37 cellular contexts compared by ENCODE assay signal in genomic region chr9:80208662-80209061, GRCh38.
"Had no signal": no experiment of that assay in that cellular context is flagged by ENCODE, and none has a peak within 500 bp of the region (broad histone marks: within the 10 kb centered on the region; RNA-seq: fewer than 3 reads in every experiment).

No MANE protein-coding gene starts in this region.

- H3K36me3 ChIP-seq: adrenal gland, brain microvascular endothelial cell, breast epithelium had no signal

- H3K4me1 Mint-ChIP-seq: activated B cell treated with CpG ODN at 0.5 μM for 24 hours; activated CD4-positive, alpha-beta T cell treated with anti-CD3 and anti-CD28 coated beads, Interleukin-2, amount 10 ng/mL, durations not matched to agents 24 days and 14 days; activated naive CD8-positive, alpha-beta T cell treated with anti-CD3 and anti-CD28 coated beads for 36 hours; activated T-helper 17 cell treated with anti-CD3 and anti-CD28 coated beads, Interleukin-2, amount 50 U/mL, for 72 hours had no signal

- FAIRE-seq: astrocyte, TTC549 had no signal

- ATAC-seq: activated CD8-positive, alpha-beta T cell treated with anti-CD3 and anti-CD28 coated beads for 36 hours; activated naive CD4-positive, alpha-beta T cell treated with anti-CD3 and anti-CD28 coated beads, Interleukin-2, amount 50 U/mL, for 72 hours; activated T-cell treated with anti-CD3 and anti-CD28 coated beads, Interleukin-2, amount 50 U/mL, for 4 hours; activated T-cell treated with anti-CD3 and anti-CD28 coated beads, Interleukin-2, amount 50 U/mL, for 72 hours; activated T-helper 17 cell treated with anti-CD3 and anti-CD28 coated beads, Interleukin-2, amount 50 U/mL, for 72 hours; body of pancreas had no signal

- DNase-seq: activated B cell treated with CpG ODN at 0.5 μM for 24 hours; activated CD4-positive, alpha-beta memory T cell treated with anti-CD3 and anti-CD28 coated beads for 36 hours; activated CD4-positive, alpha-beta T cell treated with anti-CD3 and anti-CD28 coated beads for 4 hours; activated CD4-positive, alpha-beta T cell treated with anti-CD3 and anti-CD28 coated beads, Interleukin-2, amount 10 ng/mL, durations not matched to agents 24 days and 14 days; activated CD4-positive, alpha-beta T cell treated with anti-CD3 and anti-CD28 coated beads, Interleukin-2, amount 50 U/mL, for 1 hour; activated CD4-positive, alpha-beta T cell treated with anti-CD3 and anti-CD28 coated beads, Interleukin-2, amount 50 U/mL, for 4 hours; activated CD4-positive, CD25-positive, alpha-beta regulatory T cell treated with anti-CD3 and anti-CD28 coated beads, Interleukin-2, amount 50 U/mL, for 72 hours; activated CD8-positive, alpha-beta memory T cell treated with anti-CD3 and anti-CD28 coated beads, Interleukin-2, amount 50 U/mL, for 4 hours; activated CD8-positive, alpha-beta T cell treated with anti-CD3 and anti-CD28 coated beads for 36 hours; activated effector memory CD4-positive, alpha-beta T cell treated with anti-CD3 and anti-CD28 coated beads, Interleukin-2, amount 50 U/mL, for 16 hours; activated gamma-delta T cell treated with Interleukin-2 at 50 U/mL for 16 hours; activated naive CD4-positive, alpha-beta T cell; activated naive CD4-positive, alpha-beta T cell treated with anti-CD3 and anti-CD28 coated beads for 36 hours; activated naive CD4-positive, alpha-beta T cell treated with anti-CD3 and anti-CD28 coated beads, Interleukin-2, amount 50 U/mL, for 16 hours; activated naive CD8-positive, alpha-beta T cell treated with anti-CD3 and anti-CD28 coated beads for 36 hours; activated T-cell treated with anti-CD3 and anti-CD28 coated beads for 4 hours; activated T-cell treated with anti-CD3 and anti-CD28 coated beads, Interleukin-2, amount 50 U/mL, for 1 hour; activated T-cell treated with anti-CD3 and anti-CD28 coated beads, Interleukin-2, amount 50 U/mL, for 4 hours; activated T-cell treated with anti-CD3 and anti-CD28 coated beads, Interleukin-2, amount 50 U/mL, for 72 hours; adrenal gland; amniotic stem cell; aorta; body of pancreas; brain microvascular endothelial cell; central memory CD4-positive, alpha-beta T cell; T-helper 1 cell; T-helper 2 cell; T-helper 9 cell had no signal

- H3K4me3 Mint-ChIP-seq: activated B cell treated with CpG ODN at 0.5 μM for 24 hours; activated CD4-positive, alpha-beta memory T cell treated with anti-CD3 and anti-CD28 coated beads for 36 hours; activated CD4-positive, alpha-beta T cell treated with anti-CD3 and anti-CD28 coated beads, Interleukin-2, amount 10 ng/mL, durations not matched to agents 24 days and 14 days; activated CD8-positive, alpha-beta T cell treated with anti-CD3 and anti-CD28 coated beads for 36 hours; activated naive CD4-positive, alpha-beta T cell treated with anti-CD3 and anti-CD28 coated beads for 36 hours; activated naive CD8-positive, alpha-beta T cell treated with anti-CD3 and anti-CD28 coated beads for 36 hours; activated T-cell treated with anti-CD3 and anti-CD28 coated beads, Interleukin-2, amount 50 U/mL, for 4 hours; activated T-cell treated with anti-CD3 and anti-CD28 coated beads, Interleukin-2, amount 50 U/mL, for 72 hours; activated T-helper 1 cell treated with anti-CD3 and anti-CD28 coated beads, Interleukin-12 subunit alpha, Interleukin-12 subunit beta, Interleukin-2, Interleukin-4 antibody, amounts not matched to agents 30 ng/mL and 10 ng/mL and 1 ng/mL, durations not matched to agents 14 hours and 24 hours and 36 hours; activated T-helper 17 cell treated with anti-CD3 and anti-CD28 coated beads, Interleukin-2, amount 50 U/mL, for 72 hours; T-helper 1 cell treated with Interleukin-12 subunit alpha and Interleukin-12 subunit beta and Interleukin-4 antibody, amounts not matched to agents 30 μg/mL and 1 μg/mL, for 36 hours; T-helper 2 cell treated with Interferon-gamma antibody and Interleukin-4, amounts not matched to agents 5 μg/mL and 100 μg/mL, for 36 hours had no signal

- H3K27ac Mint-ChIP-seq: activated B cell treated with CpG ODN at 0.5 μM for 24 hours; activated CD4-positive, alpha-beta memory T cell treated with anti-CD3 and anti-CD28 coated beads for 36 hours; activated CD4-positive, alpha-beta T cell treated with anti-CD3 and anti-CD28 coated beads, Interleukin-2, amount 10 ng/mL, durations not matched to agents 24 days and 14 days; activated CD8-positive, alpha-beta T cell treated with anti-CD3 and anti-CD28 coated beads for 36 hours; activated naive CD4-positive, alpha-beta T cell treated with anti-CD3 and anti-CD28 coated beads for 36 hours; activated naive CD4-positive, alpha-beta T cell treated with anti-CD3 and anti-CD28 coated beads, Interleukin-2, amount 50 U/mL, for 72 hours; activated naive CD8-positive, alpha-beta T cell treated with anti-CD3 and anti-CD28 coated beads for 36 hours; activated T-cell treated with anti-CD3 and anti-CD28 coated beads, Interleukin-2, amount 50 U/mL, for 72 hours; activated T-helper 1 cell treated with anti-CD3 and anti-CD28 coated beads, Interleukin-12 subunit alpha, Interleukin-12 subunit beta, Interleukin-2, Interleukin-4 antibody, amounts not matched to agents 30 ng/mL and 10 ng/mL and 1 ng/mL, durations not matched to agents 14 hours and 24 hours and 36 hours; activated T-helper 17 cell treated with anti-CD3 and anti-CD28 coated beads, Interleukin-2, amount 50 U/mL, for 72 hours; T-helper 1 cell treated with Interleukin-12 subunit alpha and Interleukin-12 subunit beta and Interleukin-4 antibody, amounts not matched to agents 30 μg/mL and 1 μg/mL, for 36 hours; T-helper 2 cell treated with Interferon-gamma antibody and Interleukin-4, amounts not matched to agents 5 μg/mL and 100 μg/mL, for 36 hours had no signal

- H3K36me3 Mint-ChIP-seq: activated CD4-positive, alpha-beta memory T cell treated with anti-CD3 and anti-CD28 coated beads for 36 hours; activated naive CD8-positive, alpha-beta T cell treated with anti-CD3 and anti-CD28 coated beads for 36 hours had no signal

- H3K4me1 ChIP-seq: adrenal gland, body of pancreas, breast epithelium had no signal

- H3K27ac ChIP-seq: adrenal gland, body of pancreas, brain microvascular endothelial cell, breast epithelium, VCaP had no signal

- H3K4me3 ChIP-seq: adrenal gland, body of pancreas, breast epithelium had no signal

- H3K27me3 ChIP-seq: adrenal gland, body of pancreas, brain microvascular endothelial cell, breast epithelium had no signal

- H3K9me3 ChIP-seq: body of pancreas had no signal

- H3K27me3 Mint-ChIP-seq: activated CD4-positive, alpha-beta memory T cell treated with anti-CD3 and anti-CD28 coated beads for 36 hours; activated CD4-positive, alpha-beta T cell treated with anti-CD3 and anti-CD28 coated beads, Interleukin-2, amount 10 ng/mL, durations not matched to agents 24 days and 14 days had no signal
